ENCODE assay signal across 21 cellular contexts in genomic region chr2:45636013-45636412, GRCh38. TPM values are rescaled to one million over a fixed set of nuclear protein-coding genes. Genes with fewer than 3 reads are reported as not detected.
DNase-seq lines count a peak whose midpoint lies in the region; ATAC-seq, FAIRE-seq and TF ChIP-seq lines count a peak whose summit lies in the region.
"Had no signal": no experiment of that assay in that cellular context is flagged by ENCODE, and none has a peak within 500 bp of the region (broad histone marks: within the 10 kb centered on the region; RNA-seq: fewer than 3 reads in every experiment).

No MANE protein-coding gene starts in this region.

- no peak for FAIRE-seq in K562 (lab: Jason Lieb, UNC)
- FAIRE-seq: GM18507 had no signal

- peaks cover 51% of the 10 kb centered on the region for H3K27me3 Mint-ChIP-seq in stimulated activated naive CD8-positive, alpha-beta T cell treated with anti-CD3 and anti-CD28 coated beads, Interleukin-15, Interleukin-2, amounts not matched to agents 100 ng/mL and 50 ng/mL, for 24 hours
- H3K27me3 Mint-ChIP-seq in activated T-cell treated with anti-CD3 and anti-CD28 coated beads, Interleukin-2, amount 50 U/mL, for 24 hours, result peaks cover 56% of the 10 kb centered on the region

- ATAC-seq in stimulated activated naive CD8-positive, alpha-beta T cell treated with anti-CD3 and anti-CD28 coated beads, Interleukin-15, Interleukin-2, amounts not matched to agents 100 U/mL and 50 U/mL, for 24 hours, result no peak
- no peak for ATAC-seq in K562
- ATAC-seq: GM23338, Panc1, T-cell had no signal

- no peaks in the 10 kb centered on the region for H4K20me1 ChIP-seq in K562 (replicated peaks; ENCODE audit: control insufficient read depth, insufficient read depth, low read length)

- TF ChIP-seq CTCF in K562 (IDR thresholded peaks at IDR 0.05 in 2 of 3, conservative IDR thresholded peaks at IDR 0.05 in 1 of 3; ENCODE audit: insufficient read depth in 2 of 3, low read depth in 1 of 3, low read length in 3 of 3), result no peak

- H2AFZ ChIP-seq in K562 (ENCODE audit: low read depth, low read length), result no peak overlapping the region
- H2AFZ ChIP-seq: GM23338 had no signal

- H3K4me3 Mint-ChIP-seq in stimulated activated naive CD8-positive, alpha-beta T cell treated with anti-CD3 and anti-CD28 coated beads, Interleukin-15, Interleukin-2, amounts not matched to agents 100 ng/mL and 50 ng/mL, for 24 hours, result no peak overlapping the region
- no peak overlapping the region for H3K4me3 Mint-ChIP-seq in activated T-cell treated with anti-CD3 and anti-CD28 coated beads, Interleukin-2, amount 50 U/mL, for 24 hours
- H3K4me3 Mint-ChIP-seq: CD4-positive, CD25-positive, alpha-beta regulatory T cell; GM23338; T-cell had no signal

- no TSS peak for BruUV-seq in K562 (replicated peaks; lab: Mats Ljungman, UMichigan)

- no peaks in the 10 kb centered on the region for H3K9me3 ChIP-seq in K562 (replicated peaks; ENCODE audit: control insufficient read depth, insufficient read depth, low read depth, low read length)
- H3K9me3 ChIP-seq: MG63, SJCRH30 had no signal

- peaks cover 5% of the 10 kb centered on the region for H3K4me1 Mint-ChIP-seq in stimulated activated naive CD8-positive, alpha-beta T cell treated with anti-CD3 and anti-CD28 coated beads, Interleukin-15, Interleukin-2, amounts not matched to agents 100 ng/mL and 50 ng/mL, for 24 hours (ENCODE audit: low read depth)
- peaks cover 3% of the 10 kb centered on the region for H3K4me1 Mint-ChIP-seq in activated T-cell treated with anti-CD3 and anti-CD28 coated beads, Interleukin-2, amount 50 U/mL, for 24 hours (ENCODE audit: low read depth)
- H3K4me1 Mint-ChIP-seq: CD4-positive, CD25-positive, alpha-beta regulatory T cell; T-cell had no signal

- intact Hi-C loops in K562 (cut with micrococcal nuclease), result no loop called here

- TF ChIP-seq EP300 in K562 (IDR thresholded peaks at IDR 0.05; ENCODE audit: low read length), result no peak

- WGBS in K562 (ENCODE audit: insufficient coverage, low coverage, missing lambda C conversion rate), result 0% methylated on average over 4 of the region's 5 CpGs

- no peaks in the 10 kb centered on the region for H3K9me1 ChIP-seq in K562 (ENCODE audit: control insufficient read depth, insufficient read depth, low read length)

- no peak for DNase-seq in stimulated activated naive CD8-positive, alpha-beta T cell treated with anti-CD3 and anti-CD28 coated beads, Interleukin-15, Interleukin-2, amounts not matched to agents 100 U/mL and 50 U/mL, for 24 hours
- peak; percentile 69 for DNase-seq in NCI-H345 (lab: John Stamatoyannopoulos, UW)
- no peak for DNase-seq in K562 (ENCODE audit: extremely low read depth in 1 of 4, low spot score in 3 of 4)
- no peak for DNase-seq in midbrain (lab: John Stamatoyannopoulos, UW)
- DNase-seq in stimulated activated naive CD4-positive, alpha-beta T cell treated with Interleukin-2 at 50 U/mL for 16 hours (lab: John Stamatoyannopoulos, UW), result no peak
- DNase-seq in activated T-cell treated with anti-CD3 and anti-CD28 coated beads, Interleukin-2, amount 50 U/mL, for 24 hours, result no peak
- DNase-seq: CD4-positive, CD25-positive, alpha-beta regulatory T cell; COR-L47; GDM1; HCEC 1CT; MG63; NCI-H1048; NCI-H1694 treated with DMSO at 0.1 percent for 48 hours; NCI-H2081 treated with DMSO at 0.1 percent for 48 hours; NCI-H524 treated with DMSO at 0.1 percent for 48 hours; SJCRH30; T-cell had no signal

- H3K4me2 ChIP-seq in K562 (ENCODE audit: insufficient read depth, low read length), result no peak overlapping the region
- H3K4me2 ChIP-seq: GM23338 had no signal

- H3K36me3 ChIP-seq in K562 (ENCODE audit: control insufficient read depth, insufficient read depth, low read length), result no peaks in the 10 kb centered on the region
- H3K36me3 ChIP-seq: MG63, SJCRH30 had no signal

- POLR2A ChIA-PET in K562 (lab: Yijun Ruan, JAX), result no interaction called here

- in situ Hi-C loops in K562 (cut with MboI), result no loop called here

- no peak overlapping the region for H3K9ac ChIP-seq in K562 (ENCODE audit: insufficient read depth in 1 of 2, low read depth in 2 of 2, low read length in 2 of 2)

- no peaks in the 10 kb centered on the region for H3K36me3 Mint-ChIP-seq in stimulated activated naive CD8-positive, alpha-beta T cell treated with anti-CD3 and anti-CD28 coated beads, Interleukin-15, Interleukin-2, amounts not matched to agents 100 ng/mL and 50 ng/mL, for 24 hours (ENCODE audit: low read depth)
- H3K36me3 Mint-ChIP-seq in activated T-cell treated with anti-CD3 and anti-CD28 coated beads, Interleukin-2, amount 50 U/mL, for 24 hours (ENCODE audit: low read depth), result no peaks in the 10 kb centered on the region
- H3K36me3 Mint-ChIP-seq: CD4-positive, CD25-positive, alpha-beta regulatory T cell; T-cell had no signal

- H3K4me3 ChIP-seq in K562, result no peak overlapping the region
- H3K4me3 ChIP-seq: GM23338, MG63, SJCRH30 had no signal

- TF ChIP-seq POLR2A in K562 (conservative IDR thresholded peaks at IDR 0.05), result no peak

- CTCF ChIA-PET in K562 (lab: Yijun Ruan, JAX; ENCODE audit: low intra/inter-chr PET ratio), result no interaction called here

- H3K4me1 ChIP-seq in K562 (replicated peaks in 1 of 2; ENCODE audit: control insufficient read depth in 2 of 2, insufficient read depth in 2 of 2, low read length in 2 of 2), result no peaks in the 10 kb centered on the region; a peak in 1 of 5 replicates
- H3K4me1 ChIP-seq: SJCRH30 had no signal

- H3K27ac Mint-ChIP-seq in stimulated activated naive CD8-positive, alpha-beta T cell treated with anti-CD3 and anti-CD28 coated beads, Interleukin-15, Interleukin-2, amounts not matched to agents 100 ng/mL and 50 ng/mL, for 24 hours, result peak overlapping the region; percentile 13
- H3K27ac Mint-ChIP-seq in activated T-cell treated with anti-CD3 and anti-CD28 coated beads, Interleukin-2, amount 50 U/mL, for 24 hours, result no peak overlapping the region
- H3K27ac Mint-ChIP-seq: CD4-positive, CD25-positive, alpha-beta regulatory T cell; GM23338; T-cell had no signal

- H3K9me3 Mint-ChIP-seq in stimulated activated naive CD8-positive, alpha-beta T cell treated with anti-CD3 and anti-CD28 coated beads, Interleukin-15, Interleukin-2, amounts not matched to agents 100 ng/mL and 50 ng/mL, for 24 hours, result no peaks in the 10 kb centered on the region
- no peaks in the 10 kb centered on the region for H3K9me3 Mint-ChIP-seq in activated T-cell treated with anti-CD3 and anti-CD28 coated beads, Interleukin-2, amount 50 U/mL, for 24 hours
- H3K9me3 Mint-ChIP-seq: GM23338, T-cell had no signal

- no peak overlapping the region for H3K27ac ChIP-seq in K562 (ENCODE audit: extremely low read depth, low read depth, low read length)
- H3K27ac ChIP-seq: SJCRH30 had no signal

- no peak for TF ChIP-seq RAD21 in K562 (CRISPR knock-in tag; conservative IDR thresholded peaks at IDR 0.05 in 1 of 2, IDR thresholded peaks at IDR 0.05 in 1 of 2)

- H3K27me3 ChIP-seq in K562 (ENCODE audit: control insufficient read depth in 2 of 2, insufficient read depth in 2 of 2, low read length in 2 of 2), result peaks cover 8 to 26% of the 10 kb centered on the region in 2 experiments; a peak in 3 of 5 replicates
- H3K27me3 ChIP-seq: MG63, SJCRH30 had no signal

- no peaks in the 10 kb centered on the region for H3K79me2 ChIP-seq in K562 (ENCODE audit: control insufficient read depth, insufficient read depth, low read length)

TF ChIP-seq in K562, 482 proteins besides CTCF, POLR2A, EP300 and RAD21 (continues in another document):
- TF ChIP-seq DACH1 (IDR thresholded peaks at IDR 0.05; ENCODE audit: partially characterized antibody) (no peak), SOX6 (IDR thresholded peaks at IDR 0.05) (no peak), SETDB1 (IDR thresholded peaks at IDR 0.05; ENCODE audit: low read length) (no peak)

RNA-seq across cellular contexts. Expression of gene PRKCE, which starts 15.5 kb away (rescaled TPM):
- total RNA-seq in K562 (2011; cell fraction: chromatin; rRNA removed; ENCODE audit: low replicate concordance), result 0.86 and 1.5 TPM in 2 replicates
- 0.67 and 1.2 TPM in 2 replicates for total RNA-seq in K562 (2011; cell fraction: nucleolus; rRNA removed)
- total RNA-seq in K562 (2011; cell fraction: nucleoplasm; rRNA removed), result 0.92 and 1.0 TPM in 2 replicates
- total RNA-seq in K562 (2014; rRNA removed), result 0.18 and 0.20 TPM in 2 replicates
- 0.11 and 0.48 TPM in 2 replicates for total RNA-seq in K562 (2014; rRNA removed; fragmentation: Illumina TruSeq; extraction: Trizol)
- 0.41 and 0.69 TPM in 2 replicates for total RNA-seq in K562 (2015; rRNA removed; fragmentation: Illumina TruSeq; extraction: Trizol)
- 0.58 and 1.0 TPM in 2 replicates for total RNA-seq in K562 (2021)
- polyA plus RNA-seq in K562 (2011; rRNA removed), result 0.19 and 0.21 TPM in 2 replicates
- 0.06 and 0.15 TPM in 2 replicates for polyA plus RNA-seq in K562 (2011; cell fraction: cytosol; rRNA removed)
- polyA plus RNA-seq in K562 (2011; cell fraction: nucleus; rRNA removed), result 0.29 and 0.67 TPM in 2 replicates
- 0.17 and 1.1 TPM in 2 replicates for polyA plus RNA-seq in K562 (2012)
- 0.22 and 0.33 TPM in 2 replicates for polyA plus RNA-seq in K562 (2014; fragmentation: Illumina TruSeq; extraction: Trizol)
- under 1 TPM in 1 of 2 experiments, not detected in 1; 0.06 TPM for polyA plus RNA-seq in K562 (2014; fragmentation: Nextera tagmentation; extraction: Ambion mirVana)
- 0.26 and 0.48 TPM in 2 replicates for polyA plus RNA-seq in K562 (2014; rRNA removed)
- 0.18 TPM in 2 replicates for polyA minus RNA-seq in K562 (2011; rRNA and poly(A)+ RNA removed)
- polyA minus RNA-seq in K562 (2011; cell fraction: cytosol; rRNA and poly(A)+ RNA removed), result not detected in 2 replicates
- 0.33 and 0.54 TPM in 2 replicates for polyA minus RNA-seq in K562 (2011; cell fraction: nucleus; rRNA and poly(A)+ RNA removed)

RNA-seq across cellular contexts. Expression of gene SRBD1, which starts 24.9 kb away (rescaled TPM):
- total RNA-seq in K562 (2011; cell fraction: chromatin; rRNA removed; ENCODE audit: low replicate concordance), result 17.6 and 65.7 TPM in 2 replicates
- 9.3 and 12.1 TPM in 2 replicates for total RNA-seq in K562 (2011; cell fraction: nucleolus; rRNA removed)
- total RNA-seq in K562 (2011; cell fraction: nucleoplasm; rRNA removed), result 18.6 and 21.4 TPM in 2 replicates
- total RNA-seq in K562 (2014; rRNA removed) (14.7 and 16.1 TPM in 2 replicates), K562 (2014; rRNA removed; fragmentation: Illumina TruSeq; extraction: Trizol) (23.2 and 28.0 TPM in 2 replicates), K562 (2015; rRNA removed; fragmentation: Illumina TruSeq; extraction: Trizol) (19.5 and 21.3 TPM in 2 replicates), K562 (2021) (13.0 and 14.6 TPM in 2 replicates)
- polyA plus RNA-seq in K562 (2011; rRNA removed) (9.4 and 12.6 TPM in 2 replicates), K562 (2014; fragmentation: Illumina TruSeq; extraction: Trizol) (12.5 and 15.5 TPM in 2 replicates), K562 (2014; fragmentation: Nextera tagmentation; extraction: Ambion mirVana) (10 to 100 TPM in 1 of 2 experiments, 1 to 10 TPM in 1; 6.9 to 16.2 TPM), K562 (2014; rRNA removed) (7.8 and 8.3 TPM in 2 replicates)
- 2.2 and 4.4 TPM in 2 replicates for polyA plus RNA-seq in K562 (2011; cell fraction: cytosol; rRNA removed)
- polyA plus RNA-seq in K562 (2011; cell fraction: nucleus; rRNA removed), result 7.7 and 10.2 TPM in 2 replicates
- 8.7 and 10.8 TPM in 2 replicates for polyA plus RNA-seq in K562 (2012)
- polyA minus RNA-seq in K562 (2011; rRNA and poly(A)+ RNA removed), result 44.2 and 47.9 TPM in 2 replicates
- 8.1 and 12.8 TPM in 2 replicates for polyA minus RNA-seq in K562 (2011; cell fraction: cytosol; rRNA and poly(A)+ RNA removed)
- polyA minus RNA-seq in K562 (2011; cell fraction: nucleus; rRNA and poly(A)+ RNA removed), result 27.5 and 45.9 TPM in 2 replicates
